Comparison of ENCODE assay signal across 6 cellular contexts in the genomic region with DNA sequence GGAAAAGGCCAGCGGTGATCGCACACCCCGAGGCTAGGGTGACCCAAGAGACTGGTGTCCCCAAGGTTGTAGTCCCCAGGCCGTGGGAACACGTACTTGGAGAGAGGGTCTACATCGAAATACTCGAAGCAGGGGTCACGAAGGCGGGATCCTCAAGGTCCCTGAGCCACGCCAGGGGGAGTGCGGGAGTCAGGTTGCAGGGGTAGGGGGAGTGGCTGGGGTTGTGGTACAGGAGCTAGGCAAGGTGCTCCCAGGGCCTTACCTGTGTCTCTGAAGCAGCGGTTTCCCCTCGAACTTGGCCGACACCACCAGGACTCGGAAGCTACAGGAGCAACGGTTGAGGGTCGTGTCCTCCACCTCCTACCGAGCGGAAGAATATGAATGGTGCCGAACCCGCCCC. TPM values are rescaled to one million over a fixed set of nuclear protein-coding genes. Genes with fewer than 3 reads are reported as not detected.
A peak's percentile ranks its signal among the peaks of the same experiment; 100 is the strongest.
DNase-seq lines count a peak whose midpoint lies in the region; ATAC-seq and TF ChIP-seq lines count a peak whose summit lies in the region.
"Not testable (repeated sequence)": the region's sequence is repeated elsewhere in the genome, so short reads cannot be mapped to it uniquely, and the experiment has no call there.

No MANE protein-coding gene starts in this region.

- H3K27ac Mint-ChIP-seq in WTC11; stimulated activated memory B cell treated with anti-CD40 and anti-IgM and Interleukin-4, amounts not matched to agents 10 μg/mL and 1 μg/mL and 100 μg/mL, for 72 hours: not testable (repeated sequence)

- ATAC-seq in GM18870 (IDR thresholded peaks at IDR 0.05; ENCODE audit: unreplicated experiment), result peak; percentile 1
- peak; percentile 5 for ATAC-seq in GM21737 (IDR thresholded peaks at IDR 0.05; ENCODE audit: unreplicated experiment)
- ATAC-seq in HG03135 (IDR thresholded peaks at IDR 0.05; ENCODE audit: unreplicated experiment), result peak; percentile 16
- peak; percentile 44 for ATAC-seq in WTC11
- ATAC-seq in left cardiac atrium, result peak; percentile 7 to 25
- peak; percentile 32 for ATAC-seq in stimulated activated memory B cell treated with anti-CD40 and anti-IgM and Interleukin-4, amounts not matched to agents 10 μg/mL and 1 μg/mL and 100 μg/mL, for 72 hours

- intact Hi-C loops in left cardiac atrium (cut with DNase I), result not testable (repeated sequence)

- POLR2A ChIA-PET in WTC11 (lab: Charles Lee), result not testable (repeated sequence)

- TF ChIP-seq CTCF in WTC11 (IDR thresholded peaks at IDR 0.05), result not testable (repeated sequence)

- H3K27me3 Mint-ChIP-seq in WTC11 (ENCODE audit: low read depth); stimulated activated memory B cell treated with anti-CD40 and anti-IgM and Interleukin-4, amounts not matched to agents 10 μg/mL and 1 μg/mL and 100 μg/mL, for 72 hours: not testable (repeated sequence)

- H3K36me3 Mint-ChIP-seq in WTC11; stimulated activated memory B cell treated with anti-CD40 and anti-IgM and Interleukin-4, amounts not matched to agents 10 μg/mL and 1 μg/mL and 100 μg/mL, for 72 hours: not testable (repeated sequence)

- CTCF ChIA-PET in WTC11 (lab: Charles Lee), result not testable (repeated sequence)

- DNase-seq in WTC11 (ENCODE audit: low spot score); left cardiac atrium: not testable (repeated sequence)

- H3K9me3 Mint-ChIP-seq in WTC11; stimulated activated memory B cell treated with anti-CD40 and anti-IgM and Interleukin-4, amounts not matched to agents 10 μg/mL and 1 μg/mL and 100 μg/mL, for 72 hours: not testable (repeated sequence)

- H3K4me1 Mint-ChIP-seq in WTC11; stimulated activated memory B cell treated with anti-CD40 and anti-IgM and Interleukin-4, amounts not matched to agents 10 μg/mL and 1 μg/mL and 100 μg/mL, for 72 hours: not testable (repeated sequence)

- H3K4me3 Mint-ChIP-seq in WTC11; stimulated activated memory B cell treated with anti-CD40 and anti-IgM and Interleukin-4, amounts not matched to agents 10 μg/mL and 1 μg/mL and 100 μg/mL, for 72 hours: not testable (repeated sequence)

RNA-seq across cellular contexts. Expression of a gene that starts 0.4 kb away (rescaled TPM):
- total RNA-seq in WTC11 (2021) (7.0 to 7.8 TPM (median 7.2 TPM) in 3 replicates), left cardiac atrium (1 to 10 TPM; 1.4 to 4.2 TPM)

RNA-seq across cellular contexts. Expression of a gene that starts 0.6 kb away (rescaled TPM):
- 9.2 to 42.8 TPM (median 36.5 TPM) in 3 replicates for total RNA-seq in WTC11 (2021)
- total RNA-seq in left cardiac atrium, result 10 to 100 TPM; 13.0 to 18.0 TPM

RNA-seq across cellular contexts. Expression of a gene that starts 6.0 kb away (rescaled TPM):
- total RNA-seq in WTC11 (2021) (1.1 to 3.1 TPM (median 2.1 TPM) in 3 replicates), left cardiac atrium (1 to 10 TPM; 3.4 to 4.0 TPM)

RNA-seq across cellular contexts. Expression of a gene that starts 47.2 kb away (rescaled TPM):
- 1.5 to 2.6 TPM (median 2.3 TPM) in 3 replicates for total RNA-seq in WTC11 (2021)
- total RNA-seq in left cardiac atrium, result under 1 TPM; 0.39 to 0.62 TPM

RNA-seq across cellular contexts. Expression of a gene that starts 52.5 kb away (rescaled TPM):
- total RNA-seq in WTC11 (2021), result 33.2 to 53.0 TPM (median 49.0 TPM) in 3 replicates
- total RNA-seq in left cardiac atrium, result 10 to 100 TPM; 22.1 to 23.4 TPM
